ENCODE assay signal across 26 cellular contexts in genomic region chr3:174062923-174063322, GRCh38.
"Had no signal": no experiment of that assay in that cellular context is flagged by ENCODE, and none has a peak within 500 bp of the region (broad histone marks: within the 10 kb centered on the region; RNA-seq: fewer than 3 reads in every experiment).

No MANE protein-coding gene starts in this region.

- H3K9me3 ChIP-seq: body of pancreas, pancreas, prostate gland, thyroid gland had no signal

- H3K4me1 ChIP-seq: body of pancreas, esophagus squamous epithelium, heart right ventricle, pancreas, prostate gland, stomach, thyroid gland, upper lobe of left lung had no signal

- H3K4me2 ChIP-seq: smooth muscle cell had no signal

- H3K4me3 ChIP-seq: body of pancreas, esophagus squamous epithelium, heart right ventricle, pancreas, prostate gland, smooth muscle cell, stomach, thyroid gland, upper lobe of left lung had no signal

- H3K27ac ChIP-seq: body of pancreas, epithelial cell of prostate, esophagus squamous epithelium, heart right ventricle, pancreas, prostate gland, stomach, thyroid gland, upper lobe of left lung had no signal

- H3K27me3 ChIP-seq: body of pancreas, esophagus squamous epithelium, heart right ventricle, pancreas, stomach, thyroid gland, upper lobe of left lung had no signal

- ATAC-seq: activated CD4-positive, alpha-beta T cell treated with anti-CD3 and anti-CD28 coated beads for 36 hours; activated CD8-positive, alpha-beta memory T cell treated with anti-CD3 and anti-CD28 coated beads, Interleukin-2, amount 10 ng/mL, durations not matched to agents 7 days and 5 days; activated CD8-positive, alpha-beta T cell treated with anti-CD3 and anti-CD28 coated beads, Interleukin-2, amount 10 ng/mL, durations not matched to agents 7 days and 5 days; activated naive CD4-positive, alpha-beta T cell treated with anti-CD3 and anti-CD28 coated beads, Interleukin-2, amount 50 U/mL, for 72 hours; body of pancreas; heart right ventricle; naive thymus-derived CD8-positive, alpha-beta T cell; pancreas; stimulated activated memory B cell treated with anti-CD40 and anti-IgM and Interleukin-4, amounts not matched to agents 10 μg/mL and 1 μg/mL and 100 μg/mL, for 72 hours had no signal

- DNase-seq: activated B cell treated with CpG ODN at 0.5 μM for 24 hours; activated CD4-positive, alpha-beta T cell treated with anti-CD3 and anti-CD28 coated beads for 36 hours; activated CD8-positive, alpha-beta memory T cell treated with anti-CD3 and anti-CD28 coated beads, Interleukin-2, amount 10 ng/mL, durations not matched to agents 7 days and 5 days; activated CD8-positive, alpha-beta T cell treated with anti-CD3 and anti-CD28 coated beads, Interleukin-2, amount 10 ng/mL, durations not matched to agents 7 days and 5 days; activated T-cell treated with anti-CD3 and anti-CD28 coated beads, Interleukin-2, amount 50 U/mL, for 48 hours; anterior cingulate cortex; body of pancreas; dermis blood vessel endothelial cell; effector CD4-positive, alpha-beta T cell; esophagus squamous epithelium; foreskin melanocyte; heart right ventricle; naive thymus-derived CD8-positive, alpha-beta T cell; nucleus accumbens; pancreas; stimulated activated CD4-positive, alpha-beta T cell treated with anti-CD3 and anti-CD28 coated beads, Interleukin-1b, Interleukin-23, amount 100 ng/mL, for 48 hours; stimulated activated CD4-positive, alpha-beta T cell treated with anti-CD3 and anti-CD28 coated beads, Interleukin-4, amount 100 ng/mL, for 4 hours; stimulated activated CD8-positive, alpha-beta memory T cell treated with anti-CD3 and anti-CD28 coated beads, Interleukin-4, amount 100 ng/mL, for 48 hours; stomach; thyroid gland; upper lobe of left lung had no signal

- H3K36me3 ChIP-seq: esophagus squamous epithelium, heart right ventricle, pancreas, prostate gland, stomach, thyroid gland, upper lobe of left lung had no signal
